ENCODE assay signal across 14 cellular contexts in the genomic region with DNA sequence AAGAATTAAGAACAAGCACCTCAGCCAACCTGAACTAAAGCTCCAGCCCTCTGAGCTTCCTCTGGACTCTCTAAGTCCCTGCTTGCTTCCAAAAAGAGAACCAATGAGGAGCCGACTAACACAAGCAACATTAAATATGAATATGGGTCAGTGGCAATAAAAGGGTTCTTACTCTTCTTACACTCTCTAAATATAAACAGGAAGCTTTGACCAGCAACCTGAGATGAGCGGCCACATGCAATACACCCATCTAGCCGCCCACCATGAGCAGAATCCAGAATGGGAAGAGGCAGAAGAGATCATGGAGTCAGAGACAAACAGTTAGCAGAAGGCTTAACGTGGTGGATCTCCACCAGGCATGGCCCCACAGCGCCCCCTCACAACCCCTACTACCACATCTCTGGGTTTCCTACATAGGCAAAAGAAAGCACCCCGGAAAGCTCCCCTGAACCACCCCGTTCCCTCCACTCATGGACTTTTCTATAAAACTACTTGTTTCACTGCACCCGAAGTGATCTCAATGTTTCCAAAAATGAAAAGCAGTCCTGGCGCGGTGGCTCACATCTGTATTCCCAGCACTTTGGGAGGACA. TPM values are rescaled to one million over a fixed set of nuclear protein-coding genes. Genes with fewer than 3 reads are reported as not detected.
DNase-seq lines count a peak whose midpoint lies in the region; ATAC-seq and TF ChIP-seq lines count a peak whose summit lies in the region.
"Had no signal": no experiment of that assay in that cellular context is flagged by ENCODE, and none has a peak within 500 bp of the region (broad histone marks: within the 10 kb centered on the region; RNA-seq: fewer than 3 reads in every experiment).

No MANE protein-coding gene starts in this region.

- H3K4me1 Mint-ChIP-seq in activated T-helper 1 cell treated with anti-CD3 and anti-CD28 coated beads, Interleukin-12 subunit alpha, Interleukin-12 subunit beta, Interleukin-2, Interleukin-4 antibody, amounts not matched to agents 30 ng/mL and 10 ng/mL and 1 ng/mL, durations not matched to agents 14 hours and 24 hours and 36 hours (ENCODE audit: low read depth) = peaks cover 6% of the 10 kb centered on the region

- H3K4me3 ChIP-seq in right atrium auricular region (no peak overlapping the region), heart right ventricle (no peak overlapping the region)
- H3K4me3 ChIP-seq: GM12878 had no signal

- no peaks in the 10 kb centered on the region for H3K36me3 Mint-ChIP-seq in activated T-helper 1 cell treated with anti-CD3 and anti-CD28 coated beads, Interleukin-12 subunit alpha, Interleukin-12 subunit beta, Interleukin-2, Interleukin-4 antibody, amounts not matched to agents 30 ng/mL and 10 ng/mL and 1 ng/mL, durations not matched to agents 14 hours and 24 hours and 36 hours (ENCODE audit: low read depth)
- H3K36me3 Mint-ChIP-seq: activated naive CD4-positive, alpha-beta T cell treated with anti-CD3 and anti-CD28 coated beads, Interleukin-2, amount 50 U/mL, for 72 hours had no signal

- intact Hi-C loops in cardiac septum (cut with DNase I) = loop anchor here (5.0 kb wide), 2 partner anchors 60 to 455 kb away; no protein-coding TSS in a partner anchor
- intact Hi-C loops in activated T-helper 1 cell treated with anti-CD3 and anti-CD28 coated beads, Interleukin-12 subunit alpha, Interleukin-12 subunit beta, Interleukin-2, Interleukin-4 antibody, amounts not matched to agents 30 ng/mL and 10 ng/mL and 1 ng/mL, durations not matched to agents 14 hours and 24 hours and 36 hours (cut with micrococcal nuclease) = loop anchor here (5.0 kb wide), 2 partner anchors 375 to 1285 kb away; a partner anchor contains a TSS
- intact Hi-C loops in heart right ventricle (cut with DNase I) = loop anchor here in 8 of 10 donors (5.0 to 10.0 kb wide), 7 partner anchors 60 to 455 kb away; a partner anchor contains a TSS

- peaks cover 20% of the 10 kb centered on the region for H3K27me3 Mint-ChIP-seq in activated T-helper 1 cell treated with anti-CD3 and anti-CD28 coated beads, Interleukin-12 subunit alpha, Interleukin-12 subunit beta, Interleukin-2, Interleukin-4 antibody, amounts not matched to agents 30 ng/mL and 10 ng/mL and 1 ng/mL, durations not matched to agents 14 hours and 24 hours and 36 hours (ENCODE audit: insufficient read depth)

- peak overlapping the region; percentile 44 for H3K4me3 Mint-ChIP-seq in activated T-helper 1 cell treated with anti-CD3 and anti-CD28 coated beads, Interleukin-12 subunit alpha, Interleukin-12 subunit beta, Interleukin-2, Interleukin-4 antibody, amounts not matched to agents 30 ng/mL and 10 ng/mL and 1 ng/mL, durations not matched to agents 14 hours and 24 hours and 36 hours

- 92 to 95% methylated on average over 10 of the region's 10 CpGs for WGBS in heart right ventricle, 2 donors

- no peaks in the 10 kb centered on the region for H3K36me3 ChIP-seq in right atrium auricular region
- no peaks in the 10 kb centered on the region for H3K36me3 ChIP-seq in heart right ventricle
- H3K36me3 ChIP-seq: upper lobe of left lung had no signal

- H3K27me3 ChIP-seq in right atrium auricular region (no peaks in the 10 kb centered on the region), heart right ventricle (no peaks in the 10 kb centered on the region)
- H3K27me3 ChIP-seq: upper lobe of left lung had no signal

- no peaks in the 10 kb centered on the region for H3K9me3 Mint-ChIP-seq in activated T-helper 1 cell treated with anti-CD3 and anti-CD28 coated beads, Interleukin-12 subunit alpha, Interleukin-12 subunit beta, Interleukin-2, Interleukin-4 antibody, amounts not matched to agents 30 ng/mL and 10 ng/mL and 1 ng/mL, durations not matched to agents 14 hours and 24 hours and 36 hours

- peaks cover 0 to 29% of the 10 kb centered on the region in 2 donors for H3K4me1 ChIP-seq in right atrium auricular region
- peaks cover 4 to 34% (median 28%) of the 10 kb centered on the region in 9 donors for H3K4me1 ChIP-seq in heart right ventricle

- DNase-seq in right atrium auricular region (ENCODE audit: low spot score) (peak; percentile 56), cardiac septum (ENCODE audit: low spot score) (no peak), medulla oblongata (ENCODE audit: extremely low spot score) (peak; percentile 47), COR-L47 (lab: John Stamatoyannopoulos, UW) (no peak), heart right ventricle (no peak)
- no peak for DNase-seq in activated T-helper 1 cell treated with anti-CD3 and anti-CD28 coated beads, Interleukin-12 subunit alpha, Interleukin-12 subunit beta, Interleukin-2, Interleukin-4 antibody, amounts not matched to agents 30 ng/mL and 10 ng/mL and 1 ng/mL, durations not matched to agents 14 hours and 24 hours and 36 hours (ENCODE audit: low spot score)
- DNase-seq: activated CD4-positive, CD25-positive, alpha-beta regulatory T cell; NCI-H187 treated with DMSO at 0.1 percent for 48 hours; upper lobe of left lung had no signal

- TF ChIP-seq CTCF in right atrium auricular region (IDR thresholded peaks at IDR 0.05) (no peak), heart right ventricle (IDR thresholded peaks at IDR 0.05) (no peak)

- no peaks in the 10 kb centered on the region for H3K9me3 ChIP-seq in right atrium auricular region
- H3K9me3 ChIP-seq in heart right ventricle = no peaks in the 10 kb centered on the region
- H3K9me3 ChIP-seq: upper lobe of left lung had no signal

- ATAC-seq in heart right ventricle (no peak), GM21515 (IDR thresholded peaks at IDR 0.05; ENCODE audit: unreplicated experiment) (no peak), HG03039 (IDR thresholded peaks at IDR 0.05; ENCODE audit: unreplicated experiment) (no peak)
- ATAC-seq: activated naive CD4-positive, alpha-beta T cell treated with anti-CD3 and anti-CD28 coated beads, Interleukin-2, amount 50 U/mL, for 72 hours; GM12878 had no signal

- H3K27ac Mint-ChIP-seq in activated T-helper 1 cell treated with anti-CD3 and anti-CD28 coated beads, Interleukin-12 subunit alpha, Interleukin-12 subunit beta, Interleukin-2, Interleukin-4 antibody, amounts not matched to agents 30 ng/mL and 10 ng/mL and 1 ng/mL, durations not matched to agents 14 hours and 24 hours and 36 hours = no peak overlapping the region

- H3K27ac ChIP-seq in right atrium auricular region = peak overlapping the region in 1 of 2 donors; percentile 77
- H3K27ac ChIP-seq in heart right ventricle = peak overlapping the region in 1 of 10 donors; percentile 66
- H3K27ac ChIP-seq: parathyroid adenoma had no signal

RNA-seq across cellular contexts. Expression of a gene that starts 59.4 kb away (rescaled TPM):
- 10 to 100 TPM; 45.5 to 57.3 TPM for total RNA-seq in right atrium auricular region
- total RNA-seq in cardiac septum = 64.9 TPM
- 3.1 and 4.3 TPM in 2 replicates for total RNA-seq in activated T-helper 1 cell treated with anti-CD3 and anti-CD28 coated beads, Interleukin-12 subunit alpha, Interleukin-12 subunit beta, Interleukin-2, Interleukin-4 antibody, amounts not matched to agents 30 ng/mL and 10 ng/mL and 1 ng/mL, durations not matched to agents 14 hours and 24 hours and 36 hours
- 10 to 100 TPM; 59.1 to 79.4 (median 66.6) TPM for total RNA-seq in heart right ventricle
- polyA plus RNA-seq in heart right ventricle = 10 to 100 TPM; 23.0 to 23.5 TPM

Comparison
In these comparisons a context has a peak if more than half of its experiments do, and no peak if none do; other contexts are left out.
1. DNase-seq: peak in right atrium auricular region (single experiment) and medulla oblongata (single experiment); none in cardiac septum (single experiment), activated T-helper 1 cell treated with anti-CD3 and anti-CD28 coated beads, Interleukin-12 subunit alpha, Interleukin-12 subunit beta, Interleukin-2, Interleukin-4 antibody, amounts not matched to agents 30 ng/mL and 10 ng/mL and 1 ng/mL, durations not matched to agents 14 hours and 24 hours and 36 hours (single experiment), COR-L47 (single experiment) and heart right ventricle (0 of 2).